Comparison of ENCODE assay signal across 1 cellular context in the genomic region with DNA sequence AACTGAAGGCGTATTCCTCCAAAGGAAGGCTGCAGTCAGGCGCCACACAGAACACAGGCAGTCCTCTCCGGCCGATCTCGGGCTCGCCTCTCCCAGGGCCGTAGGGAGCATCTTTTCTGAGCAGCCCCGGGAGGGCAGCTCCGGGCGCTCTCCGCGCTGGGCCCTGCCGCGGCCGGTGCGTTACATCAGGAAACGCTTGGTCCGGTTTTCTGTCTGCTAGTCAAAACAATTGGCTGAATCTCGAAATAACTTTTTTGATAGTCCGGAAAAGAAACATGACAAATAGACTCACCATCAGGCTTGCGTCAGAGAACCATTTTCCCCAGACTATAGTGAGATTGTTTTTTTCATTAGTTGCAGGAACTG.
TF ChIP-seq lines count a peak whose summit lies in the region.

No MANE protein-coding gene starts in this region.

TF ChIP-seq in HCT116, 20 proteins besides CTCF, POLR2A, EP300 and RAD21 (continued from another document):
- TF ChIP-seq ELF1 (IDR thresholded peaks at IDR 0.05; ENCODE audit: borderline replicate concordance, low read depth), result no peak
- TF ChIP-seq SIN3A (IDR thresholded peaks at IDR 0.05; ENCODE audit: low read depth), result no peak
- TF ChIP-seq, protein P1, sequence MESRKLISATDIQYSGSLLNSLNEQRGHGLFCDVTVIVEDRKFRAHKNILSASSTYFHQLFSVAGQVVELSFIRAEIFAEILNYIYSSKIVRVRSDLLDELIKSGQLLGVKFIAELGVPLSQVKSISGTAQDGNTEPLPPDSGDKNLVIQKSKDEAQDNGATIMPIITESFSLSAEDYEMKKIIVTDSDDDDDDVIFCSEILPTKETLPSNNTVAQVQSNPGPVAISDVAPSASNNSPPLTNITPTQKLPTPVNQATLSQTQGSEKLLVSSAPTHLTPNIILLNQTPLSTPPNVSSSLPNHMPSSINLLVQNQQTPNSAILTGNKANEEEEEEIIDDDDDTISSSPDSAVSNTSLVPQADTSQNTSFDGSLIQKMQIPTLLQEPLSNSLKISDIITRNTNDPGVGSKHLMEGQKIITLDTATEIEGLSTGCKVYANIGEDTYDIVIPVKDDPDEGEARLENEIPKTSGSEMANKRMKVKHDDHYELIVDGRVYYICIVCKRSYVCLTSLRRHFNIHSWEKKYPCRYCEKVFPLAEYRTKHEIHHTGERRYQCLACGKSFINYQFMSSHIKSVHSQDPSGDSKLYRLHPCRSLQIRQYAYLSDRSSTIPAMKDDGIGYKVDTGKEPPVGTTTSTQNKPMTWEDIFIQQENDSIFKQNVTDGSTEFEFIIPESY (IDR thresholded peaks at IDR 0.05; ENCODE audit: extremely low read depth, insufficient replicate concordance, low read length), result no peak
- no peak for TF ChIP-seq SP1 (IDR thresholded peaks at IDR 0.05; ENCODE audit: low read depth)
- TF ChIP-seq EGR1 (IDR thresholded peaks at IDR 0.05; ENCODE audit: low read depth), result no peak
- TF ChIP-seq POLR2AphosphoS5 (IDR thresholded peaks at IDR 0.05; ENCODE audit: low read depth, low read length), result no peak
